In the genomic region with DNA sequence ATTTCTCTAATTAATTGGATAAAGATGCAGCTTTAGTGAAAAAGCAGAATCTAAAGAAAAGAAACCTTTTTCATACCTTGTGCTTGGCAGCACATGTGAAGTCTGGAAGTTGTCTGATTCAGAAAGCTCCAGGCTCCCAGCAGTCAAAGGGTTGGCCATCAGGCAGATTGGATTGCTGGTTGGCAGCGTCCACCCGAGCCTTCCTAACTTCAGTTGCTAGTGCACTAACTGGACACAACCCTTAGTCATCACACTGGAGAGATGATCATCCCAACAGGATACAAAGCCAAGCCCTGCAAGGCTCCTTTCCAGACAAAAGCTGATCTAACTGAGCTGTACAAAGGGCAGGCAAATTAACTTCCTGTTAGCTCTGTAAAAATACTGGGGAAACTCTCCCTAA, we compare ENCODE assay signal across 8 cellular contexts.
DNase-seq lines count a peak whose midpoint lies in the region; ATAC-seq and TF ChIP-seq lines count a peak whose summit lies in the region.

No MANE protein-coding gene starts in this region.

- WGBS in smooth muscle cell (ENCODE audit: low lambda C conversion rate), result 38% methylated on average over 2 of the region's 2 CpGs

- H3K27ac ChIP-seq in BLaER1, result no peak overlapping the region
- peak overlapping the region; percentile 75 for H3K27ac ChIP-seq in osteoblast (ENCODE audit: low read depth, low read length)
- no peak overlapping the region for H3K27ac ChIP-seq in smooth muscle cell (ENCODE audit: low read depth)

- H3F3A ChIP-seq in smooth muscle cell (ENCODE audit: low read depth), result no peaks in the 10 kb centered on the region

- no peak overlapping the region for H3K9ac ChIP-seq in BLaER1
- H3K9ac ChIP-seq in smooth muscle cell (ENCODE audit: low read depth), result no peak overlapping the region

- H4K20me1 ChIP-seq in BLaER1 (no peaks in the 10 kb centered on the region), osteoblast (ENCODE audit: insufficient read depth, low read length) (no peaks in the 10 kb centered on the region), smooth muscle cell (ENCODE audit: low read depth) (no peaks in the 10 kb centered on the region)

- H3K4me1 ChIP-seq in BLaER1 (peaks cover 30% of the 10 kb centered on the region), osteoblast (ENCODE audit: insufficient read depth, low read length) (peaks cover 35% of the 10 kb centered on the region), smooth muscle cell (ENCODE audit: low read depth) (no peaks in the 10 kb centered on the region)

- H3K79me2 ChIP-seq in osteoblast (ENCODE audit: insufficient read depth, low read length) (no peaks in the 10 kb centered on the region), smooth muscle cell (ENCODE audit: low read depth) (no peaks in the 10 kb centered on the region)

- no peaks in the 10 kb centered on the region for H3K9me3 ChIP-seq in BLaER1
- H3K9me3 ChIP-seq in osteoblast (ENCODE audit: low read depth, low read length), result no peaks in the 10 kb centered on the region
- no peaks in the 10 kb centered on the region for H3K9me3 ChIP-seq in smooth muscle cell (replicated peaks; ENCODE audit: low read depth)

- H3K4me3 ChIP-seq in BLaER1, result no peak overlapping the region
- peak overlapping the region; percentile 3 for H3K4me3 ChIP-seq in osteoblast (ENCODE audit: insufficient read depth, low read length)
- H3K4me3 ChIP-seq in smooth muscle cell, result no peak overlapping the region

- H3K36me3 ChIP-seq in BLaER1 (no peaks in the 10 kb centered on the region), osteoblast (ENCODE audit: insufficient read depth, low read length) (no peaks in the 10 kb centered on the region), smooth muscle cell (ENCODE audit: low read depth) (no peaks in the 10 kb centered on the region)

- peak overlapping the region; percentile 24 for H2AFZ ChIP-seq in osteoblast (ENCODE audit: low read length)
- H2AFZ ChIP-seq in smooth muscle cell (ENCODE audit: low read depth), result no peak overlapping the region

- TF ChIP-seq CTCF in osteoblast (IDR thresholded peaks at IDR 0.05; ENCODE audit: extremely low read depth, low read depth, low read length) (no peak), smooth muscle cell (IDR thresholded peaks at IDR 0.05; ENCODE audit: borderline replicate concordance, insufficient read depth, poor library complexity, severe bottlenecking) (no peak)

- H3K4me2 ChIP-seq in BLaER1 (peak overlapping the region; percentile 50), osteoblast (ENCODE audit: insufficient read depth, low read length) (peak overlapping the region; percentile 54), smooth muscle cell (no peak overlapping the region)

- ATAC-seq in SK-N-SH treated with all-trans-retinoic acid at 6 μM for 48 hours, result peak; percentile 78
- no peak for ATAC-seq in GM21515 (IDR thresholded peaks at IDR 0.05; ENCODE audit: unreplicated experiment)

- no peaks in the 10 kb centered on the region for H3K27me3 ChIP-seq in BLaER1
- H3K27me3 ChIP-seq in osteoblast (ENCODE audit: insufficient read depth, low read length), result no peaks in the 10 kb centered on the region
- no peaks in the 10 kb centered on the region for H3K27me3 ChIP-seq in smooth muscle cell (ENCODE audit: low read depth)

- peak; percentile 90 for DNase-seq in fibroblast of the conjunctiva (ENCODE audit: low read depth)
- peak; percentile 80 for DNase-seq in osteoblast (ENCODE audit: insufficient read length, low spot score, missing footprints)
- DNase-seq in smooth muscle cell (lab: John Stamatoyannopoulos, UW; ENCODE audit: unreplicated experiment), result no peak
- no peak for DNase-seq in GF-D8 (lab: John Stamatoyannopoulos, UW)
- DNase-seq in NCI-H446 treated with DMSO at 0.1 percent for 48 hours (lab: John Stamatoyannopoulos, UW), result no peak

TF ChIP-seq in SK-N-SH treated with all-trans-retinoic acid at 6 μM for 48 hours, 23 proteins besides CTCF, POLR2A, EP300 and RAD21:
- TF ChIP-seq RARB (CRISPR knock-in tag; IDR thresholded peaks at IDR 0.05) (no peak), ZFP30 (CRISPR knock-in tag; IDR thresholded peaks at IDR 0.05) (no peak), CSDC2 (CRISPR knock-in tag; IDR thresholded peaks at IDR 0.05) (no peak), OSR1 (CRISPR knock-in tag; IDR thresholded peaks at IDR 0.05) (no peak), ARNTL (CRISPR knock-in tag; IDR thresholded peaks at IDR 0.05; ENCODE audit: borderline replicate concordance, low read depth) (no peak), PPARA (CRISPR knock-in tag; IDR thresholded peaks at IDR 0.05; ENCODE audit: borderline replicate concordance) (no peak), ZC3H10 (CRISPR knock-in tag; IDR thresholded peaks at IDR 0.05) (no peak), ZNF8 (CRISPR knock-in tag; IDR thresholded peaks at IDR 0.05) (no peak), PATZ1 (CRISPR knock-in tag; IDR thresholded peaks at IDR 0.05; ENCODE audit: borderline replicate concordance) (no peak), SNAI2 (CRISPR knock-in tag; IDR thresholded peaks at IDR 0.05) (no peak), POU6F1 (CRISPR knock-in tag; IDR thresholded peaks at IDR 0.05; ENCODE audit: borderline replicate concordance, low read depth) (no peak)
- TF ChIP-seq, protein P1, sequence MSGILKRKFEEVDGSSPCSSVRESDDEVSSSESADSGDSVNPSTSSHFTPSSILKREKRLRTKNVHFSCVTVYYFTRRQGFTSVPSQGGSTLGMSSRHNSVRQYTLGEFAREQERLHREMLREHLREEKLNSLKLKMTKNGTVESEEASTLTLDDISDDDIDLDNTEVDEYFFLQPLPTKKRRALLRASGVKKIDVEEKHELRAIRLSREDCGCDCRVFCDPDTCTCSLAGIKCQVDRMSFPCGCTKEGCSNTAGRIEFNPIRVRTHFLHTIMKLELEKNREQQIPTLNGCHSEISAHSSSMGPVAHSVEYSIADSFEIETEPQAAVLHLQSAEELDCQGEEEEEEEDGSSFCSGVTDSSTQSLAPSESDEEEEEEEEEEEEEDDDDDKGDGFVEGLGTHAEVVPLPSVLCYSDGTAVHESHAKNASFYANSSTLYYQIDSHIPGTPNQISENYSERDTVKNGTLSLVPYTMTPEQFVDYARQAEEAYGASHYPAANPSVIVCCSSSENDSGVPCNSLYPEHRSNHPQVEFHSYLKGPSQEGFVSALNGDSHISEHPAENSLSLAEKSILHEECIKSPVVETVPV (CRISPR knock-in tag; IDR thresholded peaks at IDR 0.05), result no peak
TF ChIP-seq in SK-N-SH treated with all-trans-retinoic acid at 6 μM for 48 hours: peak in this region for 0.

Comparison
In these comparisons a context has a peak if more than half of its experiments do, and no peak if none do; other contexts are left out.
1. DNase-seq: peak in fibroblast of the conjunctiva (single experiment) and osteoblast (single experiment); none in smooth muscle cell (single experiment), GF-D8 (single experiment) and NCI-H446 treated with DMSO at 0.1 percent for 48 hours (single experiment).